Comparison of ENCODE assay signal across 11 cellular contexts in the genomic region with DNA sequence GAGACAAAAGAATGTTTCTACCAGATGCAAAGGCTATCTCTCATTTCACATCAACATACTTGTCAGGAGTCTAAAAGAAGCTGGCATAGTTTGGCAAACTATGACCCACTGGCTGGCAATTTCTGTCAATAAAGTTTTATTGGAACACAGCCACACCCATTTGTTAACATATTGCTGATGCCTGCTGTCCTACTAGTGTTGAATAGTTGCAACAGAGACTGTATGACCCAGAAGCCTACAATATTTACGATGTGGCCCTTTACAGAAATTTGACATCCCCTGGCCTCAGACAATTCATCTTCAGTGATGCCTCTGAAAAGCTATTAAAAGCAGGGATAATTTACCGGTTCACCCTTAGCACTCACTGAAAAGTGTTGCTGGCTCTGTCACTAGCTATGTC.
A peak's percentile ranks its signal among the peaks of the same experiment; 100 is the strongest.
DNase-seq lines count a peak whose midpoint lies in the region; ATAC-seq, FAIRE-seq and TF ChIP-seq lines count a peak whose summit lies in the region.
"Had no signal": no experiment of that assay in that cellular context is flagged by ENCODE, and none has a peak within 500 bp of the region (broad histone marks: within the 10 kb centered on the region; RNA-seq: fewer than 3 reads in every experiment).

No MANE protein-coding gene starts in this region.

- no peaks in the 10 kb centered on the region for H3K27me3 Mint-ChIP-seq in activated T-cell treated with anti-CD3 and anti-CD28 coated beads, Interleukin-2, amount 50 U/mL, for 24 hours
- H3K27me3 Mint-ChIP-seq: dendritic cell treated with granulocyte-macrophage colony-stimulating factor and Interleukin-4, amounts not matched to agents 40 ng/mL and 50 ng/mL, for 4 days had no signal

- H3K36me3 ChIP-seq in lung (ENCODE audit: control insufficient read depth in 2 of 2, insufficient read depth in 2 of 2, low read length in 2 of 2), result peaks cover 1 to 26% of the 10 kb centered on the region in 2 donors

- H3K4me1 ChIP-seq in lung (ENCODE audit: control insufficient read depth in 2 of 2, insufficient read depth in 2 of 2, low read length in 2 of 2), result peaks cover 5 to 70% of the 10 kb centered on the region in 2 donors

- H3K9me3 Mint-ChIP-seq in activated T-cell treated with anti-CD3 and anti-CD28 coated beads, Interleukin-2, amount 50 U/mL, for 24 hours, result peaks cover 11% of the 10 kb centered on the region
- H3K9me3 Mint-ChIP-seq in activated naive CD4-positive, alpha-beta T cell treated with anti-CD3 and anti-CD28 coated beads, Interleukin-2, amount 50 U/mL, for 72 hours, result peaks cover 9 to 11% of the 10 kb centered on the region in 2 donors

- peaks cover 0 to 2% of the 10 kb centered on the region in 2 donors for H3K9me3 ChIP-seq in lung (ENCODE audit: control insufficient read depth in 2 of 2, insufficient read depth in 1 of 2, low read length in 1 of 2)
- H3K9me3 ChIP-seq: MG63 had no signal

- no peaks in the 10 kb centered on the region for H3K27me3 ChIP-seq in lung (ENCODE audit: control insufficient read depth, insufficient read depth)
- H3K27me3 ChIP-seq: MG63 had no signal

- peaks cover 100% of the 10 kb centered on the region for H3K36me3 Mint-ChIP-seq in activated T-cell treated with anti-CD3 and anti-CD28 coated beads, Interleukin-2, amount 50 U/mL, for 24 hours (ENCODE audit: low read depth)
- H3K36me3 Mint-ChIP-seq in activated naive CD4-positive, alpha-beta T cell treated with anti-CD3 and anti-CD28 coated beads, Interleukin-2, amount 50 U/mL, for 72 hours, result peaks cover 91 to 100% of the 10 kb centered on the region in 2 donors

- ATAC-seq in activated naive CD4-positive, alpha-beta T cell treated with anti-CD3 and anti-CD28 coated beads, Interleukin-2, amount 50 U/mL, for 72 hours, result no peak
- ATAC-seq in lung (ENCODE audit: insufficient read depth, low FRiP score), result no peak

- DNase-seq in activated T-cell treated with anti-CD3 and anti-CD28 coated beads, Interleukin-2, amount 50 U/mL, for 24 hours, result no peak
- DNase-seq in activated T-cell treated with anti-CD3 and anti-CD28 coated beads, Interleukin-2, amount 50 U/mL, for 48 hours, result no peak
- DNase-seq in activated naive CD4-positive, alpha-beta T cell treated with anti-CD3 and anti-CD28 coated beads, Interleukin-2, amount 50 U/mL, for 72 hours (ENCODE audit: low spot score in 2 of 2), result no peak
- DNase-seq in lung (ENCODE audit: low spot score) (no peak), NOMO-1 treated with dmso at 0.1 percent for 144 hours (lab: John Stamatoyannopoulos, UW; ENCODE audit: unreplicated experiment) (no peak), RCC 7860 (ENCODE audit: low spot score) (no peak), hepatic stellate cell (ENCODE audit: low spot score) (no peak)
- DNase-seq: activated CD4-positive, alpha-beta T cell treated with anti-CD3 and anti-CD28 coated beads for 4 hours; MG63 had no signal

- TF ChIP-seq CTCF in lung (IDR thresholded peaks at IDR 0.05; ENCODE audit: control extremely low read depth, extremely low read depth), result no peak

- H3K27ac ChIP-seq in lung (ENCODE audit: low read depth in 1 of 2, low read length in 1 of 2) (peak overlapping the region; percentile 56 to 95), temporal lobe (ENCODE audit: low read depth, low read length) (peak overlapping the region; percentile 66)

- WGBS in lung, 2 donors, result 74 to 91% methylated on average over 2 of the region's 2 CpGs

- FAIRE-seq in RCC 7860 (lab: Jason Lieb, UNC), result no peak

- H3K4me1 Mint-ChIP-seq in activated T-cell treated with anti-CD3 and anti-CD28 coated beads, Interleukin-2, amount 50 U/mL, for 24 hours (ENCODE audit: low read depth), result peaks cover 97% of the 10 kb centered on the region

- peak overlapping the region; percentile 90 for H3K4me3 Mint-ChIP-seq in activated T-cell treated with anti-CD3 and anti-CD28 coated beads, Interleukin-2, amount 50 U/mL, for 24 hours
- H3K4me3 Mint-ChIP-seq: dendritic cell treated with granulocyte-macrophage colony-stimulating factor and Interleukin-4, amounts not matched to agents 40 ng/mL and 50 ng/mL, for 4 days had no signal

- H3K27ac Mint-ChIP-seq in activated T-cell treated with anti-CD3 and anti-CD28 coated beads, Interleukin-2, amount 50 U/mL, for 24 hours, result peak overlapping the region; percentile 100
- peak overlapping the region; percentile 59 to 87 for H3K27ac Mint-ChIP-seq in activated naive CD4-positive, alpha-beta T cell treated with anti-CD3 and anti-CD28 coated beads, Interleukin-2, amount 50 U/mL, for 72 hours
- H3K27ac Mint-ChIP-seq: dendritic cell treated with granulocyte-macrophage colony-stimulating factor and Interleukin-4, amounts not matched to agents 40 ng/mL and 50 ng/mL, for 4 days had no signal

- no peak overlapping the region for H3K4me3 ChIP-seq in lung
- H3K4me3 ChIP-seq: MG63 had no signal
